Comparison of ENCODE assay signal across 15 cellular contexts in genomic region chr10:74674892-74675291, GRCh38.
A peak's percentile ranks its signal among the peaks of the same experiment; 100 is the strongest.
DNase-seq lines count a peak whose midpoint lies in the region; ATAC-seq and TF ChIP-seq lines count a peak whose summit lies in the region.
"Had no signal": no experiment of that assay in that cellular context is flagged by ENCODE, and none has a peak within 500 bp of the region (broad histone marks: within the 10 kb centered on the region; RNA-seq: fewer than 3 reads in every experiment).

No MANE protein-coding gene starts in this region.

- CTCF ChIA-PET in CD8-positive, alpha-beta memory T cell (lab: Charles Lee), result no interaction called here

- H3K4me3 Mint-ChIP-seq in CD8-positive, alpha-beta memory T cell, result no peak overlapping the region
- H3K4me3 Mint-ChIP-seq: B cell; CD4-positive, alpha-beta T cell had no signal

- TF ChIP-seq EP300 in sigmoid colon (IDR thresholded peaks at IDR 0.05), result no peak

- peaks cover 3 to 5% (median 4%) of the 10 kb centered on the region in 3 donors for H3K4me1 Mint-ChIP-seq in CD8-positive, alpha-beta memory T cell

- no peak overlapping the region for H3K27ac Mint-ChIP-seq in CD8-positive, alpha-beta memory T cell
- H3K27ac Mint-ChIP-seq: CD4-positive, alpha-beta T cell had no signal

- H3K27ac ChIP-seq in sigmoid colon, result no peak overlapping the region
- no peak overlapping the region for H3K27ac ChIP-seq in CD8-positive, alpha-beta memory T cell (ENCODE audit: low read depth, low read length)

- H3K27me3 Mint-ChIP-seq in CD8-positive, alpha-beta memory T cell, result no peaks in the 10 kb centered on the region
- H3K27me3 Mint-ChIP-seq: B cell; CD4-positive, alpha-beta T cell had no signal

- peaks cover 0 to 3% (median 0%) of the 10 kb centered on the region in 4 donors for H3K4me1 ChIP-seq in sigmoid colon
- no peaks in the 10 kb centered on the region for H3K4me1 ChIP-seq in CD8-positive, alpha-beta memory T cell (ENCODE audit: insufficient read depth, low read length)

- ATAC-seq in GM18520 (IDR thresholded peaks at IDR 0.05; ENCODE audit: unreplicated experiment), result peak; percentile 29
- ATAC-seq in HG03432 (IDR thresholded peaks at IDR 0.05; ENCODE audit: unreplicated experiment), result peak; percentile 31

- peak; percentile 19 for DNase-seq in GM10266 (ENCODE audit: extremely low spot score)
- DNase-seq in germinal center (ENCODE audit: low spot score), result peak; percentile 9
- no peak for DNase-seq in DMS53 (lab: John Stamatoyannopoulos, UW)
- DNase-seq in sigmoid colon, result no peak
- no peak for DNase-seq in NCI-H2196 (lab: John Stamatoyannopoulos, UW; ENCODE audit: unreplicated experiment)
- DNase-seq in CD8-positive, alpha-beta memory T cell, result no peak
- DNase-seq: C1 segment of cervical spinal cord; CD4-positive, alpha-beta T cell; COR-L47; HCEC 1CT; IMR-90; KBM-7 had no signal

- POLR2A ChIA-PET in CD8-positive, alpha-beta memory T cell (lab: Charles Lee), result no interaction called here

- TF ChIP-seq CTCF in GM10266 (IDR thresholded peaks at IDR 0.05; ENCODE audit: control insufficient read depth, insufficient read depth, low read depth, missing control alignments), result no peak
- TF ChIP-seq CTCF in sigmoid colon (IDR thresholded peaks at IDR 0.05), result no peak

- H3K9me3 Mint-ChIP-seq in CD8-positive, alpha-beta memory T cell, result peaks cover 0 to 3% (median 0%) of the 10 kb centered on the region in 5 donors
- H3K9me3 Mint-ChIP-seq: CD4-positive, alpha-beta T cell had no signal

- no peaks in the 10 kb centered on the region for H3K27me3 ChIP-seq in sigmoid colon
- no peaks in the 10 kb centered on the region for H3K27me3 ChIP-seq in CD8-positive, alpha-beta memory T cell (ENCODE audit: insufficient read depth, low read length, poor library complexity, severe bottlenecking)

- intact Hi-C loops in sigmoid colon (cut with DNase I), result no loop called here

- H3K4me3 ChIP-seq in sigmoid colon, result no peak overlapping the region
- no peak overlapping the region for H3K4me3 ChIP-seq in CD8-positive, alpha-beta memory T cell (ENCODE audit: low read length)

- no peaks in the 10 kb centered on the region for H3K9me3 ChIP-seq in sigmoid colon
- no peaks in the 10 kb centered on the region for H3K9me3 ChIP-seq in CD8-positive, alpha-beta memory T cell (ENCODE audit: low read length)

- 89 to 95% methylated on average over 2 of the region's 2 CpGs for WGBS in sigmoid colon, 2 donors

- H3K36me3 Mint-ChIP-seq in CD8-positive, alpha-beta memory T cell, result peaks cover 21 to 66% (median 35%) of the 10 kb centered on the region in 3 donors

- no peak for TF ChIP-seq POLR2A in sigmoid colon (IDR thresholded peaks at IDR 0.05)

- H3K36me3 ChIP-seq in sigmoid colon, result no peaks in the 10 kb centered on the region
- peaks cover 12% of the 10 kb centered on the region for H3K36me3 ChIP-seq in CD8-positive, alpha-beta memory T cell (ENCODE audit: insufficient read depth, low read length)

Comparison
In these comparisons a context has a peak if more than half of its experiments do, and no peak if none do; other contexts are left out.
1. DNase-seq: peak in GM10266 (single experiment) and germinal center (single experiment); none in DMS53 (single experiment), sigmoid colon (single experiment), NCI-H2196 (single experiment) and CD8-positive, alpha-beta memory T cell (0 of 5).